ENCODE assay signal across 13 cellular contexts in genomic region chr3:150170843-150171513, GRCh38.
DNase-seq lines count a peak whose midpoint lies in the region; ATAC-seq and TF ChIP-seq lines count a peak whose summit lies in the region.
"Had no signal": no experiment of that assay in that cellular context is flagged by ENCODE, and none has a peak within 500 bp of the region (broad histone marks: within the 10 kb centered on the region; RNA-seq: fewer than 3 reads in every experiment).

No MANE protein-coding gene starts in this region.

- H3K9me3 Mint-ChIP-seq in stimulated activated naive B cell treated with anti-CD40 and anti-IgM and Interleukin-4, amounts not matched to agents 10 μg/mL and 1 μg/mL and 100 μg/mL, for 72 hours: no peaks in the 10 kb centered on the region

- H3K27me3 ChIP-seq in IMR-90 (ENCODE audit: control insufficient read depth, insufficient read depth, low read length) (no peaks in the 10 kb centered on the region), neuronal stem cell (ENCODE audit: control insufficient read depth in 3 of 3, insufficient read depth in 3 of 3, low read depth in 1 of 3, low read length in 3 of 3) (no peaks in the 10 kb centered on the region), H7 (ENCODE audit: control insufficient read depth, insufficient read depth, low read length) (no peaks in the 10 kb centered on the region)
- H3K27me3 ChIP-seq: BLaER1 had no signal

- no peaks in the 10 kb centered on the region for H4K20me1 ChIP-seq in IMR-90 (ENCODE audit: insufficient read depth, low read length)
- H4K20me1 ChIP-seq: BLaER1 had no signal

- intact Hi-C loops in IMR-90 (cut with micrococcal nuclease): no loop called here

- TF ChIP-seq POLR2A in IMR-90 (IDR thresholded peaks at IDR 0.05; ENCODE audit: low read depth, low read length): no peak

- no peaks in the 10 kb centered on the region for H3K9me1 ChIP-seq in IMR-90 (ENCODE audit: insufficient read depth, low read length)

- dilution Hi-C loops in IMR-90 (cut with HindIII; ENCODE audit: low sequenced_read_pairs, unreplicated experiment): no loop called here

- BruUV-seq in IMR-90 (replicated peaks; lab: Mats Ljungman, UMichigan): no TSS peak

- H3K27ac ChIP-seq in IMR-90 (ENCODE audit: insufficient read depth, low read length): no peak overlapping the region
- peak overlapping the region; percentile 14 for H3K27ac ChIP-seq in cingulate gyrus (ENCODE audit: low read depth, low read length)
- no peak overlapping the region for H3K27ac ChIP-seq in neuronal stem cell (replicated peaks; ENCODE audit: low read length)
- H3K27ac ChIP-seq: BLaER1 had no signal

- no peak overlapping the region for H3K4me3 Mint-ChIP-seq in stimulated activated naive B cell treated with anti-CD40 and anti-IgM and Interleukin-4, amounts not matched to agents 10 μg/mL and 1 μg/mL and 100 μg/mL, for 72 hours

- H3K4me2 ChIP-seq in IMR-90 (ENCODE audit: low read depth, low read length) (no peak overlapping the region), neuronal stem cell (ENCODE audit: insufficient read depth, low read length, poor library complexity, severe bottlenecking) (no peak overlapping the region)
- H3K4me2 ChIP-seq: BLaER1 had no signal

- no peak overlapping the region for H3K23ac ChIP-seq in IMR-90 (ENCODE audit: low read depth, low read length)
- no peak overlapping the region for H3K23ac ChIP-seq in neuronal stem cell (ENCODE audit: low read depth, low read length, poor library complexity)

- H2AK9ac ChIP-seq in IMR-90 (replicated peaks; ENCODE audit: low read depth, low read length, poor library complexity): no peak overlapping the region

- H2BK5ac ChIP-seq in IMR-90 (ENCODE audit: low read depth, low read length, poor library complexity, severe bottlenecking) (no peak overlapping the region), neuronal stem cell (ENCODE audit: low read length) (no peak overlapping the region)

- ATAC-seq in IMR-90 (ENCODE audit: low read depth): peak; percentile 46
- no peak for ATAC-seq in stimulated activated naive B cell treated with anti-CD40 and anti-IgM and Interleukin-4, amounts not matched to agents 10 μg/mL and 1 μg/mL and 100 μg/mL, for 72 hours (replicated peaks)
- ATAC-seq: HCT116 had no signal

- H2BK15ac ChIP-seq in IMR-90 (ENCODE audit: low read depth, low read length) (no peak overlapping the region), neuronal stem cell (ENCODE audit: low read length) (no peak overlapping the region)

- no peak overlapping the region for H3K14ac ChIP-seq in IMR-90 (replicated peaks; ENCODE audit: low read depth, low read length)
- H3K14ac ChIP-seq in neuronal stem cell (ENCODE audit: low read length): no peak overlapping the region

- H2AK5ac ChIP-seq in IMR-90 (ENCODE audit: low read depth, low read length) (no peak overlapping the region; the same call in 1 of the 2 replicates), neuronal stem cell (ENCODE audit: low read depth, low read length) (no peak overlapping the region)

- no peak overlapping the region for H3K4me3 ChIP-seq in IMR-90 (ENCODE audit: insufficient read depth, low read depth, low read length)
- H3K4me3 ChIP-seq in neuronal stem cell (ENCODE audit: low read length in 2 of 2): no peak overlapping the region
- no peak overlapping the region for H3K4me3 ChIP-seq in H7 (ENCODE audit: insufficient read depth, low read depth, low read length)
- H3K4me3 ChIP-seq: BLaER1 had no signal

- H2BK12ac ChIP-seq in neuronal stem cell (ENCODE audit: low read length): no peak overlapping the region

- DNase-seq in IMR-90 (peak; percentile 43), NCI-H446 treated with DMSO at 0.1 percent for 48 hours (lab: John Stamatoyannopoulos, UW) (peak; percentile 96), neuronal stem cell (ENCODE audit: low spot score) (no peak), GDM1 (lab: John Stamatoyannopoulos, UW) (no peak), HK-2 (ENCODE audit: unreplicated experiment) (no peak), H7 (no peak)
- DNase-seq in stimulated activated naive B cell treated with anti-CD40 and anti-IgM and Interleukin-4, amounts not matched to agents 10 μg/mL and 1 μg/mL and 100 μg/mL, for 72 hours: no peak
- DNase-seq: activated CD4-positive, CD25-positive, alpha-beta regulatory T cell treated with anti-CD3 and anti-CD28 coated beads, Interleukin-2, amount 50 U/mL, for 72 hours; dermis blood vessel endothelial cell; NCI-H1105 had no signal

- H2BK120ac ChIP-seq in IMR-90 (ENCODE audit: low read depth, low read length) (no peak overlapping the region), neuronal stem cell (ENCODE audit: low read depth, low read length) (no peak overlapping the region)

- TF ChIP-seq RAD21 in IMR-90 (IDR thresholded peaks at IDR 0.05; ENCODE audit: low read length): no peak

- in situ Hi-C loops in IMR-90 (cut with MboI; ENCODE audit: low sequenced_read_pairs): no loop called here

- no peak overlapping the region for H2AFZ ChIP-seq in IMR-90 (replicated peaks; ENCODE audit: low read length, poor library complexity)
- peak overlapping the region; percentile 65 for H2AFZ ChIP-seq in neuronal stem cell (ENCODE audit: low read length)

- H3K36me3 ChIP-seq in IMR-90 (ENCODE audit: control insufficient read depth, insufficient read depth, low read length): no peaks in the 10 kb centered on the region
- H3K36me3 ChIP-seq in neuronal stem cell (replicated peaks in 1 of 2; ENCODE audit: control insufficient read depth in 2 of 2, insufficient read depth in 2 of 2, low read length in 2 of 2): no peaks in the 10 kb centered on the region
- H3K36me3 ChIP-seq in H7 (replicated peaks; ENCODE audit: control insufficient read depth, insufficient read depth, low read length): no peaks in the 10 kb centered on the region
- H3K36me3 ChIP-seq: BLaER1 had no signal

- H3K4me1 ChIP-seq in IMR-90 (ENCODE audit: control insufficient read depth, insufficient read depth, low read length) (no peaks in the 10 kb centered on the region; the same call in none of the 2 replicates), neuronal stem cell (ENCODE audit: control insufficient read depth in 2 of 2, insufficient read depth in 1 of 2, low read depth in 1 of 2, low read length in 2 of 2) (peaks cover 3 to 4% of the 10 kb centered on the region in 2 donors)
- H3K4me1 ChIP-seq: BLaER1 had no signal

- no peak overlapping the region for H2BK20ac ChIP-seq in IMR-90 (ENCODE audit: low read depth, low read length)

- WGBS in IMR-90 (ENCODE audit: extremely low coverage in 2 of 2, insufficient read length in 1 of 2), 2 experiments: 0% methylated on average over 1 of the region's 6 CpGs; no CpG with 5 or more reads in 1 of the 2 experiments
- WGBS in neuronal stem cell (ENCODE audit: extremely low coverage in 2 of 2, insufficient read length in 2 of 2, insufficient replicate concordance in 1 of 2), 2 donors: no CpG with 5 or more reads among the region's 6 CpGs

- H4K5ac ChIP-seq in IMR-90 (ENCODE audit: low read depth, low read length): no peak overlapping the region

- POLR2A ChIA-PET in IMR-90 (lab: Charles Lee; ENCODE audit: unreplicated experiment): no interaction called here

- H3K36me3 Mint-ChIP-seq in stimulated activated naive B cell treated with anti-CD40 and anti-IgM and Interleukin-4, amounts not matched to agents 10 μg/mL and 1 μg/mL and 100 μg/mL, for 72 hours: no peaks in the 10 kb centered on the region

- H3K4ac ChIP-seq in IMR-90 (ENCODE audit: low read depth, low read length) (no peak overlapping the region), neuronal stem cell (ENCODE audit: low read length) (no peak overlapping the region)

- no peaks in the 10 kb centered on the region for H3K9me3 ChIP-seq in IMR-90 (ENCODE audit: control insufficient read depth, insufficient read depth, low read length)
- no peaks in the 10 kb centered on the region for H3K9me3 ChIP-seq in neuronal stem cell (replicated peaks in 1 of 2; ENCODE audit: control insufficient read depth in 2 of 2, insufficient read depth in 1 of 2, low read depth in 1 of 2, low read length in 2 of 2)
- H3K9me3 ChIP-seq: BLaER1 had no signal

- no peak overlapping the region for H3K18ac ChIP-seq in IMR-90 (ENCODE audit: low read depth, low read length)
- no peak overlapping the region for H3K18ac ChIP-seq in neuronal stem cell (ENCODE audit: low read length)

- H4K91ac ChIP-seq in IMR-90 (ENCODE audit: insufficient read depth, low read depth, low read length) (no peak overlapping the region), neuronal stem cell (ENCODE audit: low read depth, low read length, poor library complexity) (no peak overlapping the region)

- peaks cover 4 to 22% of the 10 kb centered on the region in 2 donors for H3K27me3 Mint-ChIP-seq in stimulated activated naive B cell treated with anti-CD40 and anti-IgM and Interleukin-4, amounts not matched to agents 10 μg/mL and 1 μg/mL and 100 μg/mL, for 72 hours

- H4K8ac ChIP-seq in IMR-90 (ENCODE audit: low read depth in 2 of 2, low read length in 2 of 2) (no peak overlapping the region), neuronal stem cell (ENCODE audit: low read depth, low read length) (no peak overlapping the region)

- no peaks in the 10 kb centered on the region for H3K4me1 Mint-ChIP-seq in stimulated activated naive B cell treated with anti-CD40 and anti-IgM and Interleukin-4, amounts not matched to agents 10 μg/mL and 1 μg/mL and 100 μg/mL, for 72 hours

- no peak overlapping the region for H3K9ac ChIP-seq in IMR-90 (ENCODE audit: low read depth, low read length)
- H3K9ac ChIP-seq in neuronal stem cell (ENCODE audit: low read depth, low read length, poor library complexity): peak overlapping the region; percentile 4
- H3K9ac ChIP-seq: BLaER1 had no signal

- H3K79me1 ChIP-seq in IMR-90 (ENCODE audit: low read depth in 1 of 2, low read length in 2 of 2) (no peaks in the 10 kb centered on the region), neuronal stem cell (ENCODE audit: low read depth, low read length) (no peaks in the 10 kb centered on the region)

- no peak for TF ChIP-seq CTCF in IMR-90 (conservative IDR thresholded peaks at IDR 0.05; ENCODE audit: low read depth, low read length)

- CTCF ChIA-PET in IMR-90 (lab: Yijun Ruan, JAX): no interaction called here

- H3K27ac Mint-ChIP-seq in stimulated activated naive B cell treated with anti-CD40 and anti-IgM and Interleukin-4, amounts not matched to agents 10 μg/mL and 1 μg/mL and 100 μg/mL, for 72 hours: no peak overlapping the region

- no peak overlapping the region for H3K56ac ChIP-seq in IMR-90 (ENCODE audit: extremely low read depth, insufficient read depth, low read length)

TF ChIP-seq in IMR-90, 13 proteins besides CTCF, POLR2A, EP300 and RAD21 (continues in another document):
- TF ChIP-seq BHLHE40 (IDR thresholded peaks at IDR 0.05; ENCODE audit: low read depth, low read length) (no peak), FOS (IDR thresholded peaks at IDR 0.05; ENCODE audit: low read depth, low read length) (no peak)

Comparison
In these comparisons a context has a peak if more than half of its experiments do, and no peak if none do; other contexts are left out.
1. DNase-seq: peak in IMR-90 (single experiment) and NCI-H446 treated with DMSO at 0.1 percent for 48 hours (single experiment); none in neuronal stem cell (single experiment), GDM1 (single experiment), HK-2 (single experiment), stimulated activated naive B cell treated with anti-CD40 and anti-IgM and Interleukin-4, amounts not matched to agents 10 μg/mL and 1 μg/mL and 100 μg/mL, for 72 hours (single experiment) and H7 (single experiment).